In genomic region chr6:159094444-159095252, GRCh38 we compare ENCODE assay signal across 11 cellular contexts. TPM values are rescaled to one million over a fixed set of nuclear protein-coding genes. Genes with fewer than 3 reads are reported as not detected.
DNase-seq lines count a peak whose midpoint lies in the region; ATAC-seq and TF ChIP-seq lines count a peak whose summit lies in the region.
"Had no signal": no experiment of that assay in that cellular context is flagged by ENCODE, and none has a peak within 500 bp of the region (broad histone marks: within the 10 kb centered on the region; RNA-seq: fewer than 3 reads in every experiment).

No MANE protein-coding gene starts in this region.

- H3K36me3 ChIP-seq in DOHH2 (ENCODE audit: control insufficient read depth, low read length) (no peaks in the 10 kb centered on the region), suprapubic skin (no peaks in the 10 kb centered on the region)

- H3F3A ChIP-seq in DOHH2 (ENCODE audit: control insufficient read depth, insufficient read depth), result peaks cover 26% of the 10 kb centered on the region

- no peak for TF ChIP-seq POLR2A in suprapubic skin (IDR thresholded peaks at IDR 0.05)

- TF ChIP-seq CTCF in DOHH2 (IDR thresholded peaks at IDR 0.05; ENCODE audit: low read depth, low read length, poor library complexity, severe bottlenecking), result no peak
- TF ChIP-seq CTCF in activated CD8-positive, alpha-beta T cell treated with anti-CD3 and anti-CD28 coated beads for 36 hours (IDR thresholded peaks at IDR 0.05), result no peak
- TF ChIP-seq CTCF in nephron (IDR thresholded peaks at IDR 0.05; ENCODE audit: unreplicated experiment in 3 of 3), result no peak
- TF ChIP-seq CTCF in suprapubic skin (IDR thresholded peaks at IDR 0.05), result no peak

- H3K9me3 ChIP-seq in DOHH2 (ENCODE audit: control insufficient read depth, insufficient read depth, low read length), result no peaks in the 10 kb centered on the region
- H3K9me3 ChIP-seq in suprapubic skin, result no peaks in the 10 kb centered on the region

- ATAC-seq in HG02840 (IDR thresholded peaks at IDR 0.05; ENCODE audit: low FRiP score, unreplicated experiment) (peak; percentile 60), GM18520 (IDR thresholded peaks at IDR 0.05; ENCODE audit: unreplicated experiment) (no peak)
- peak; percentile 55 for ATAC-seq in activated CD8-positive, alpha-beta T cell treated with anti-CD3 and anti-CD28 coated beads for 36 hours

- CTCF ChIA-PET in activated CD8-positive, alpha-beta T cell treated with anti-CD3 and anti-CD28 coated beads for 36 hours (lab: Charles Lee), result interaction anchor here (0.7 to 9.2 kb wide), 15 partner anchors 9 to 86 kb away, joined by 3 to 94 read pairs (median 6); partner anchors contain the start of gene TAGAP

- H3K27me3 Mint-ChIP-seq in activated CD8-positive, alpha-beta T cell treated with anti-CD3 and anti-CD28 coated beads for 36 hours, result no peaks in the 10 kb centered on the region
- peaks cover 3% of the 10 kb centered on the region for H3K27me3 Mint-ChIP-seq in nephron (ENCODE audit: low read depth)

- peak overlapping the region; percentile 86 for H3K4me3 Mint-ChIP-seq in activated CD8-positive, alpha-beta T cell treated with anti-CD3 and anti-CD28 coated beads for 36 hours
- H3K4me3 Mint-ChIP-seq in nephron, result peak overlapping the region in 1 of 3 experiments; percentile 57

- peak overlapping the region; percentile 96 for H3K27ac Mint-ChIP-seq in activated CD8-positive, alpha-beta T cell treated with anti-CD3 and anti-CD28 coated beads for 36 hours
- peak overlapping the region; percentile 21 to 62 (median 51) for H3K27ac Mint-ChIP-seq in nephron

- no peaks in the 10 kb centered on the region for H3K9me3 Mint-ChIP-seq in activated CD8-positive, alpha-beta T cell treated with anti-CD3 and anti-CD28 coated beads for 36 hours
- H3K9me3 Mint-ChIP-seq in nephron, result no peaks in the 10 kb centered on the region

- H4K20me1 ChIP-seq in DOHH2 (ENCODE audit: control insufficient read depth, insufficient read depth, low read depth, low read length), result no peaks in the 10 kb centered on the region

- WGBS in suprapubic skin, result 62% methylated on average over 15 of the region's 18 CpGs

- H3K4me3 ChIP-seq in DOHH2 (ENCODE audit: low read length) (peak overlapping the region; percentile 30), suprapubic skin (no peak overlapping the region)

- H3K79me2 ChIP-seq in DOHH2 (ENCODE audit: control insufficient read depth, low read length), result no peaks in the 10 kb centered on the region

- no peaks in the 10 kb centered on the region for H3K27me3 ChIP-seq in DOHH2 (ENCODE audit: control insufficient read depth, low read length)
- H3K27me3 ChIP-seq in suprapubic skin, result no peaks in the 10 kb centered on the region

- H3K4me1 ChIP-seq in DOHH2 (ENCODE audit: control insufficient read depth, low read length) (peaks cover 90% of the 10 kb centered on the region), suprapubic skin (no peaks in the 10 kb centered on the region)

- H3K36me3 Mint-ChIP-seq in activated CD8-positive, alpha-beta T cell treated with anti-CD3 and anti-CD28 coated beads for 36 hours (ENCODE audit: low read depth), result peaks cover 13% of the 10 kb centered on the region
- no peaks in the 10 kb centered on the region for H3K36me3 Mint-ChIP-seq in nephron (ENCODE audit: low read depth)

- peak overlapping the region; percentile 80 for H3K4me2 ChIP-seq in DOHH2 (ENCODE audit: low read length)

- POLR2A ChIA-PET in activated CD8-positive, alpha-beta T cell treated with anti-CD3 and anti-CD28 coated beads for 36 hours (lab: Charles Lee), result interaction anchor here (1.1 to 27.1 kb wide), 10 partner anchors 9 to 87 kb away, joined by 3 to 766 read pairs (median 8); partner anchors contain the start of gene TAGAP

- peaks cover 87% of the 10 kb centered on the region for H3K4me1 Mint-ChIP-seq in activated CD8-positive, alpha-beta T cell treated with anti-CD3 and anti-CD28 coated beads for 36 hours (ENCODE audit: low read depth)
- H3K4me1 Mint-ChIP-seq in nephron, result peaks cover 61% of the 10 kb centered on the region

- no peaks in the 10 kb centered on the region for H3K9me2 ChIP-seq in DOHH2 (replicated peaks; ENCODE audit: control insufficient read depth, low read length)

- DNase-seq in activated CD8-positive, alpha-beta T cell treated with anti-CD3 and anti-CD28 coated beads for 36 hours, result peak; percentile 89
- DNase-seq in H4 (ENCODE audit: low spot score), result no peak
- no peak for DNase-seq in inferior parietal cortex (ENCODE audit: extremely low spot score)
- DNase-seq in suprapubic skin (ENCODE audit: low spot score in 2 of 2), result no peak
- DNase-seq: substantia nigra had no signal

- H3K27ac ChIP-seq in DOHH2 (ENCODE audit: low read depth, low read length) (peak overlapping the region; percentile 96), suprapubic skin (no peak overlapping the region)

- intact Hi-C loops in activated CD8-positive, alpha-beta T cell treated with anti-CD3 and anti-CD28 coated beads for 36 hours (cut with micrococcal nuclease), result no loop called here

- no peak for TF ChIP-seq EP300 in suprapubic skin (IDR thresholded peaks at IDR 0.05)

RNA-seq across cellular contexts. Expression of gene TAGAP, which starts 49.9 kb away (rescaled TPM):
- 100 to 1,000 TPM; 112 to 113 TPM for total RNA-seq in activated CD8-positive, alpha-beta T cell treated with anti-CD3 and anti-CD28 coated beads for 36 hours
- not detected in 2 replicates for total RNA-seq in H4 (2014; rRNA removed; shearing (Covaris generic))
- 1 to 10 TPM; 1.2 to 1.9 (median 1.5) TPM for total RNA-seq in suprapubic skin
- total RNA-seq: fibroblast of villous mesenchyme, NCI-H460 had no signal

Comparison
In these comparisons a context has a peak if more than half of its experiments do, and no peak if none do; other contexts are left out.
1. RNA of gene TAGAP, which starts 49.9 kb away (total RNA-seq): 112 to 113 TPM in activated CD8-positive, alpha-beta T cell treated with anti-CD3 and anti-CD28 coated beads for 36 hours; 1.2 to 1.9 TPM in suprapubic skin and not detected in H4; every median in the first group is over 10 times any median in the second.